In genomic region chr2:170313636-170314348, GRCh38 we compare ENCODE assay signal across 9 cellular contexts.
DNase-seq lines count a peak whose midpoint lies in the region; ATAC-seq, FAIRE-seq and TF ChIP-seq lines count a peak whose summit lies in the region.
"Had no signal": no experiment of that assay in that cellular context is flagged by ENCODE, and none has a peak within 500 bp of the region (broad histone marks: within the 10 kb centered on the region; RNA-seq: fewer than 3 reads in every experiment).

No MANE protein-coding gene starts in this region.

- H2BK12ac ChIP-seq in H9 (ENCODE audit: insufficient read length, low read depth, low read length) = no peak overlapping the region

- H4K20me1 ChIP-seq in osteoblast (ENCODE audit: insufficient read depth, low read length) (no peaks in the 10 kb centered on the region), H9 (ENCODE audit: control insufficient read depth, insufficient read depth, insufficient read length) (no peaks in the 10 kb centered on the region)

- no peak overlapping the region for H4K8ac ChIP-seq in H9 (replicated peaks; ENCODE audit: insufficient read length, low read depth, low read length)

- peaks cover 0 to 6% (median 0%) of the 10 kb centered on the region in 3 experiments; a peak in 3 of 7 replicates for H3K36me3 Mint-ChIP-seq in H9 (ENCODE audit: insufficient read depth in 1 of 3, low read depth in 3 of 3)

- intact Hi-C loops in pancreas (cut with DNase I) = no loop called here

- no peak overlapping the region for H4K5ac ChIP-seq in H9 (ENCODE audit: insufficient read length, low read depth, low read length)

- 65 to 82% methylated on average over 6 of the region's 6 CpGs for WGBS in ectodermal cell, 2 experiments
- WGBS in pancreas, 2 donors = 67 to 70% methylated on average over 6 of the region's 6 CpGs
- WGBS in H9 (ENCODE audit: extremely low coverage, insufficient read length, low lambda C conversion rate) = no CpG with 5 or more reads among the region's 6 CpGs

- TF ChIP-seq CTCF in osteoblast (IDR thresholded peaks at IDR 0.05; ENCODE audit: extremely low read depth, low read depth, low read length) = no peak
- no peak for TF ChIP-seq CTCF in pancreas (IDR thresholded peaks at IDR 0.05)
- no peak for TF ChIP-seq CTCF in H9 (conservative IDR thresholded peaks at IDR 0.05)

- no peak overlapping the region for H3K9ac ChIP-seq in H9 (ENCODE audit: extremely low read depth, insufficient read length, low read length)

- POLR2A ChIA-PET in HEK293T (lab: Yijun Ruan, JAX) = no interaction called here

- peaks cover 3 to 8% of the 10 kb centered on the region in 2 experiments; a peak in 3 of 4 replicates for H3K4me1 Mint-ChIP-seq in H9

- H3K27me3 Mint-ChIP-seq in H9 (ENCODE audit: low read depth) = no peaks in the 10 kb centered on the region; the same call in 1 of the 2 replicates

- no peak overlapping the region for H3K18ac ChIP-seq in H9 (ENCODE audit: insufficient read length, low read depth, low read length)

- H3K23me2 ChIP-seq in H9 (ENCODE audit: insufficient read length, low read depth, low read length, poor library complexity, severe bottlenecking) = no peaks in the 10 kb centered on the region

- DNase-seq in HEK293T (ENCODE audit: extremely low spot score) = no peak
- DNase-seq in NCI-H2227 (lab: John Stamatoyannopoulos, UW; ENCODE audit: unreplicated experiment) = peak; percentile 95
- DNase-seq in osteoblast (ENCODE audit: insufficient read length, low spot score, missing footprints) = peak; percentile 13
- no peak for DNase-seq in pancreas
- no peak for DNase-seq in H9
- DNase-seq: spleen had no signal

- H3K79me2 ChIP-seq in osteoblast (ENCODE audit: insufficient read depth, low read length) (no peaks in the 10 kb centered on the region), H9 (ENCODE audit: insufficient read depth, low read length) (no peaks in the 10 kb centered on the region)

- H3K27ac ChIP-seq in ectodermal cell (ENCODE audit: insufficient read depth, low read depth, low read length, poor library complexity, severe bottlenecking) (peak overlapping the region; percentile 19), osteoblast (ENCODE audit: low read depth, low read length) (no peak overlapping the region), pancreas (no peak overlapping the region), H9 (ENCODE audit: insufficient read length, low read depth, low read length) (no peak overlapping the region)
- H3K27ac ChIP-seq: spleen had no signal

- no peak overlapping the region for H3K14ac ChIP-seq in H9 (ENCODE audit: insufficient read depth, low read length)

- no peak overlapping the region for H3K4me2 ChIP-seq in osteoblast (ENCODE audit: insufficient read depth, low read length)
- no peak overlapping the region for H3K4me2 ChIP-seq in H9 (ENCODE audit: insufficient read depth, insufficient read length, low read length)

- no peak for FAIRE-seq in pancreas (lab: Jason Lieb, UNC)

- peaks cover 3 to 7% of the 10 kb centered on the region in 2 experiments; a peak in 4 of 5 replicates for H3K9me3 Mint-ChIP-seq in H9

- H3K23ac ChIP-seq in H9 (ENCODE audit: insufficient read length, low read depth, low read length) = no peak overlapping the region

- ATAC-seq in GM18858 (IDR thresholded peaks at IDR 0.05; ENCODE audit: unreplicated experiment) (no peak), pancreas (no peak), HG03521 (IDR thresholded peaks at IDR 0.05; ENCODE audit: unreplicated experiment) (no peak)

- H3K9me3 ChIP-seq in ectodermal cell (ENCODE audit: control insufficient read depth, low read length) = peaks cover 2% of the 10 kb centered on the region
- H3K9me3 ChIP-seq in osteoblast (ENCODE audit: low read depth, low read length) = no peaks in the 10 kb centered on the region
- no peaks in the 10 kb centered on the region for H3K9me3 ChIP-seq in pancreas
- no peaks in the 10 kb centered on the region for H3K9me3 ChIP-seq in H9 (ENCODE audit: control insufficient read depth, low read depth, low read length)

- no peak overlapping the region for H2BK15ac ChIP-seq in H9 (ENCODE audit: low read depth, low read length)

- no peak overlapping the region for H4K91ac ChIP-seq in H9 (ENCODE audit: insufficient read length, low read depth, low read length)

- H2AFZ ChIP-seq in osteoblast (ENCODE audit: low read length) (no peak overlapping the region), H9 (ENCODE audit: low read length) (no peak overlapping the region)

- no peak overlapping the region for H3K4me3 Mint-ChIP-seq in H9

- H3K27me3 ChIP-seq in ectodermal cell (ENCODE audit: control insufficient read depth, insufficient read depth, low read length, poor library complexity, severe bottlenecking) = no peaks in the 10 kb centered on the region
- H3K27me3 ChIP-seq in osteoblast (ENCODE audit: insufficient read depth, low read length) = no peaks in the 10 kb centered on the region
- no peaks in the 10 kb centered on the region for H3K27me3 ChIP-seq in pancreas
- H3K27me3 ChIP-seq in H9 (ENCODE audit: insufficient read depth, low read length) = no peaks in the 10 kb centered on the region
- H3K27me3 ChIP-seq: spleen had no signal

- no peaks in the 10 kb centered on the region for H3K79me1 ChIP-seq in H9 (ENCODE audit: insufficient read depth, low read depth, low read length, poor library complexity, severe bottlenecking)

- CTCF ChIA-PET in HEK293T (lab: Yijun Ruan, JAX) = interaction anchor here (1.4 kb wide), 1 partner anchor 11 kb away, joined by 4 read pairs; no protein-coding TSS in a partner anchor

- no peak overlapping the region for H3K56ac ChIP-seq in H9 (ENCODE audit: insufficient read length, low read depth, low read length)

- H2AK5ac ChIP-seq in H9 (ENCODE audit: insufficient read length, low read length) = no peak overlapping the region

- no peak overlapping the region; a peak in 1 of 7 replicates for H3K27ac Mint-ChIP-seq in H9

- no peak overlapping the region for H3K4ac ChIP-seq in H9 (ENCODE audit: low read depth, low read length)

- peaks cover 22% of the 10 kb centered on the region for H3K4me1 ChIP-seq in ectodermal cell (ENCODE audit: control insufficient read depth, insufficient read depth, low read length)
- H3K4me1 ChIP-seq in osteoblast (ENCODE audit: insufficient read depth, low read length) = peaks cover 9% of the 10 kb centered on the region
- H3K4me1 ChIP-seq in pancreas = no peaks in the 10 kb centered on the region
- no peaks in the 10 kb centered on the region for H3K4me1 ChIP-seq in H9 (ENCODE audit: insufficient read depth, low read length)
- H3K4me1 ChIP-seq: spleen had no signal

- no peaks in the 10 kb centered on the region for H3K36me3 ChIP-seq in ectodermal cell (ENCODE audit: control insufficient read depth, insufficient read depth, low read length)
- no peaks in the 10 kb centered on the region for H3K36me3 ChIP-seq in osteoblast (ENCODE audit: insufficient read depth, low read length)
- no peaks in the 10 kb centered on the region for H3K36me3 ChIP-seq in pancreas
- H3K36me3 ChIP-seq: spleen had no signal

- no peak overlapping the region for H2BK5ac ChIP-seq in H9 (ENCODE audit: insufficient read length, low read length)

- no peak overlapping the region for H2BK120ac ChIP-seq in H9 (ENCODE audit: low read depth, low read length, poor library complexity, severe bottlenecking)

- no peak overlapping the region for H3T11ph ChIP-seq in H9 (ENCODE audit: low read length)

- H3K4me3 ChIP-seq in ectodermal cell (ENCODE audit: insufficient read depth, low read depth, low read length) (no peak overlapping the region), osteoblast (ENCODE audit: insufficient read depth, low read length) (no peak overlapping the region), pancreas (no peak overlapping the region)
- H3K4me3 ChIP-seq: spleen had no signal

- H2BK20ac ChIP-seq in H9 (ENCODE audit: low read depth, low read length, poor library complexity, severe bottlenecking) = no peak overlapping the region

TF ChIP-seq in HEK293T, 16 proteins besides CTCF, POLR2A, EP300 and RAD21:
- TF ChIP-seq PKNOX1 (IDR thresholded peaks at IDR 0.05) = peak; percentile 73
- no peak for TF ChIP-seq SP1 (IDR thresholded peaks at IDR 0.05)
- TF ChIP-seq SUZ12 (IDR thresholded peaks at IDR 0.05) = no peak
- no peak for TF ChIP-seq FOXA1 (IDR thresholded peaks at IDR 0.05)

Comparison
In these comparisons a context has a peak if more than half of its experiments do, and no peak if none do; other contexts are left out.
1. DNase-seq: peak in NCI-H2227 (single experiment) and osteoblast (single experiment); none in HEK293T (single experiment), pancreas (0 of 6) and H9 (single experiment).